In the genomic region with DNA sequence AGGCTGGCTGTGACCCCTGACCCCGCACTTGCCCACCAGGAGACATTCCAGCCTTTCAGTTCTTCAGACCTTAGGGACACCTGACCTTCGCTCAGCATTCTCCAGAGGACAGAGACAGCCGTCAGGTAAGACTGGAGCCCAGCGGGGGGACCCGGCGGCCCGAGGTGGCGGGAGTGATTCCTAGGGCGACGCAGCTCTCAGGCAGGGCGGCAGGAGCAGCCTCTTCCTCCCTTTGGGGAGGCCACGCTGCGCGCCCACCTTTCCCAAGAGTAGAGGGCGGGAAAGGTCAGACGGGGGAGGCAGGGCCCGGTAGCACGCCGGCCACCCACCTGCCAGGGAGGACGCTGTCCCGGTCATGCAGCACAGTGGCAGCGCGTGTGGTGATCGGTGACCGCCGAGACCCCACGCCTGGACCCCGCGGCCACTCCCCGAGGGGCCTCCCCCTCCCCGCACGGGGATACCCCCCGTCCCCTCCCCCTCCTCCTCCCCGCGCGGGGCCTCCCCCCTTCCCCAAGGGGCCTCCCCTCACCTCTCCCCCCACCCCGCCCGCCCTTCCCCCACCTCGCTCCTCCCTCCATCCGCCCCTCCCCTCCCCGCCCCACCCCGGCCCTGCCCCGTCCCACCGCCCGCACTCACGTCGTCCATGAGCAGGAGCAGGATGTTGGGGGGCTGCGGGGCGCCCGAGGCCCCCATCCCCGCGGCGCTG, we compare ENCODE assay signal across 8 cellular contexts. TPM values are rescaled to one million over a fixed set of nuclear protein-coding genes. Genes with fewer than 3 reads are reported as not detected.
DNase-seq lines count a peak whose midpoint lies in the region; ATAC-seq and TF ChIP-seq lines count a peak whose summit lies in the region.
"Had no signal": no experiment of that assay in that cellular context is flagged by ENCODE, and none has a peak within 500 bp of the region (broad histone marks: within the 10 kb centered on the region; RNA-seq: fewer than 3 reads in every experiment).

No MANE protein-coding gene starts in this region.

- H3K4me3 ChIP-seq in HAP-1 = peak overlapping the region; percentile 93
- peak overlapping the region; percentile 98 for H3K4me3 ChIP-seq in epithelial cell of proximal tubule (ENCODE audit: low read depth, low read length)
- H3K4me3 ChIP-seq in neuron (ENCODE audit: low read length) = peak overlapping the region; percentile 90

- CTCF ChIA-PET in T-cell (lab: Charles Lee) = no interaction called here

- H3K4me1 ChIP-seq in HAP-1 (peaks cover 5% of the 10 kb centered on the region), neuron (ENCODE audit: insufficient read depth, low read length) (peaks cover 36% of the 10 kb centered on the region)

- DNase-seq in HAP-1 (ENCODE audit: low spot score in 2 of 2) = peak in 1 of 2 experiments; percentile 33
- peak in 12 of 34 experiments; percentile 5 to 30 (median 10) for DNase-seq in T-cell
- DNase-seq in epithelial cell of proximal tubule (ENCODE audit: low read depth) = no peak
- no peak for DNase-seq in DMS114 treated with DMSO at 0.1 percent for 48 hours (lab: John Stamatoyannopoulos, UW; ENCODE audit: unreplicated experiment)
- no peak for DNase-seq in UCSD-AML1 (lab: John Stamatoyannopoulos, UW; ENCODE audit: unreplicated experiment)
- DNase-seq in GM19238 (ENCODE audit: insufficient read length, low spot score) = no peak

- H3K4me3 Mint-ChIP-seq in T-cell = peak overlapping the region; percentile 71 to 97 (median 95)

- H3K27me3 Mint-ChIP-seq in T-cell = no peaks in the 10 kb centered on the region

- H3K27me3 ChIP-seq in HAP-1 (ENCODE audit: low read depth) (no peaks in the 10 kb centered on the region), neuron (ENCODE audit: insufficient read depth, low read length) (no peaks in the 10 kb centered on the region)

- H3K9me3 ChIP-seq in HAP-1 = no peaks in the 10 kb centered on the region
- H3K9me3 ChIP-seq in neuron (ENCODE audit: low read length) = peaks cover 2% of the 10 kb centered on the region

- H3K9me3 Mint-ChIP-seq in T-cell = no peaks in the 10 kb centered on the region

- POLR2A ChIA-PET in T-cell (lab: Charles Lee) = no interaction called here

- ATAC-seq in T-cell (replicated peaks in 1 of 4) = peak; percentile 43 to 58 (median 50)

- H2AFZ ChIP-seq in neuron (ENCODE audit: low read depth, low read length) = no peak overlapping the region

- no peak for TF ChIP-seq CTCF in epithelial cell of proximal tubule (conservative IDR thresholded peaks at IDR 0.05; ENCODE audit: low read depth, low read length)

- in situ Hi-C loops in HAP-1 (cut with MboI; ENCODE audit: low sequenced_read_pairs) = no loop called here

- H3K36me3 Mint-ChIP-seq in T-cell = peaks cover 8% of the 10 kb centered on the region

- H3K4me1 Mint-ChIP-seq in T-cell = peaks cover 36 to 39% (median 38%) of the 10 kb centered on the region in 3 donors

- H3K36me3 ChIP-seq in HAP-1 (replicated peaks) (peaks cover 22% of the 10 kb centered on the region), neuron (ENCODE audit: insufficient read depth, low read length) (peaks cover 17% of the 10 kb centered on the region)

- H3K27ac Mint-ChIP-seq in T-cell = peak overlapping the region; percentile 44 to 67

RNA-seq across cellular contexts. Expression of a gene that starts 0.5 kb away (rescaled TPM):
- total RNA-seq in T-cell = 10 to 100 TPM; 47.6 to 68.4 (median 58.4) TPM
- 9.2 and 18.3 TPM in 2 replicates for total RNA-seq in epithelial cell of proximal tubule

RNA-seq across cellular contexts. Expression of a gene that starts 0.7 kb away (rescaled TPM):
- total RNA-seq in T-cell = 10 to 100 TPM; 45.6 to 61.1 (median 57.5) TPM
- total RNA-seq in epithelial cell of proximal tubule = 48.3 and 58.2 TPM in 2 replicates

RNA-seq across cellular contexts. Expression of a gene that starts 10.2 kb away (rescaled TPM):
- total RNA-seq in T-cell (not detected), epithelial cell of proximal tubule (not detected in 2 replicates)
- total RNA-seq: activated CD8-positive, alpha-beta memory T cell treated with anti-CD3 and anti-CD28 coated beads for 36 hours had no signal

RNA-seq across cellular contexts. Expression of a gene that starts 44.5 kb away (rescaled TPM):
- total RNA-seq in T-cell = 100 to 1,000 TPM; 166 to 245 (median 228) TPM
- total RNA-seq in epithelial cell of proximal tubule = 242 and 300 TPM in 2 replicates

RNA-seq across cellular contexts. Expression of a gene that starts 52.7 kb away (rescaled TPM):
- total RNA-seq in T-cell (1 to 10 TPM in 4 of 5 donors, under 1 TPM in 1; 0.93 to 3.7 (median 1.5) TPM), epithelial cell of proximal tubule (76.2 and 88.5 TPM in 2 replicates)
